ENCODE assay signal across 15 cellular contexts in genomic region chr19:49932041-49932451, GRCh38. TPM values are rescaled to one million over a fixed set of nuclear protein-coding genes. Genes with fewer than 3 reads are reported as not detected.
DNase-seq lines count a peak whose midpoint lies in the region; ATAC-seq, FAIRE-seq and TF ChIP-seq lines count a peak whose summit lies in the region.
"Had no signal": no experiment of that assay in that cellular context is flagged by ENCODE, and none has a peak within 500 bp of the region (broad histone marks: within the 10 kb centered on the region; RNA-seq: fewer than 3 reads in every experiment).

No MANE protein-coding gene starts in this region.

- H3K9me3 ChIP-seq in BLaER1 treated with 17β-estradiol and CSF1 and Interleukin-3, amounts not matched to agents 10 nM and 100 nM (replicated peaks in 1 of 11): no peaks in the 10 kb centered on the region; a peak in 1 of 22 replicates
- H3K9me3 ChIP-seq in keratinocyte (ENCODE audit: control insufficient read depth, low read depth, low read length) (no peaks in the 10 kb centered on the region), HAP-1 (no peaks in the 10 kb centered on the region), mucosa of descending colon (no peaks in the 10 kb centered on the region)
- H3K9me3 ChIP-seq: BE2C, left ventricle myocardium inferior, right atrium auricular region, upper lobe of right lung had no signal

- ATAC-seq in activated CD8-positive, alpha-beta T cell treated with anti-CD3 and anti-CD28 coated beads, Interleukin-2, amount 10 ng/mL, durations not matched to agents 7 days and 5 days: no peak
- no peak for ATAC-seq in mucosa of descending colon
- ATAC-seq: esophagus mucosa, upper lobe of right lung had no signal

- FAIRE-seq in GM12892 (lab: Jason Lieb, UNC): peak; percentile 21
- FAIRE-seq in keratinocyte (lab: Jason Lieb, UNC): no peak

- no peak for TF ChIP-seq POLR2A in GM12892 (IDR thresholded peaks at IDR 0.05; ENCODE audit: low read depth, low read length)

- H3K36me3 ChIP-seq in BLaER1 treated with 17β-estradiol and CSF1 and Interleukin-3, amounts not matched to agents 10 nM and 100 nM: peaks cover 34 to 46% (median 41%) of the 10 kb centered on the region in 11 experiments
- H3K36me3 ChIP-seq in keratinocyte (ENCODE audit: control insufficient read depth in 2 of 2, extremely low read depth in 1 of 2, insufficient read depth in 2 of 2, low read length in 2 of 2) (peaks cover 5 to 9% of the 10 kb centered on the region in 2 experiments), HAP-1 (replicated peaks) (peaks cover 10% of the 10 kb centered on the region), mucosa of descending colon (ENCODE audit: low read depth) (no peaks in the 10 kb centered on the region)

- peaks cover 40% of the 10 kb centered on the region for H3K36me3 Mint-ChIP-seq in activated CD8-positive, alpha-beta T cell treated with anti-CD3 and anti-CD28 coated beads, Interleukin-2, amount 10 ng/mL, durations not matched to agents 7 days and 5 days (ENCODE audit: low read depth)
- H3K36me3 Mint-ChIP-seq in endothelial cell (ENCODE audit: low read depth, unreplicated experiment): peaks cover 26% of the 10 kb centered on the region

- TF ChIP-seq CTCF in keratinocyte (optimal IDR thresholded peaks at IDR 0.05 in 1 of 3, IDR thresholded peaks at IDR 0.05 in 1 of 3, conservative IDR thresholded peaks at IDR 0.05 in 1 of 3; ENCODE audit: extremely low read depth in 1 of 3, insufficient read depth in 2 of 3, low read length in 3 of 3) (no peak), mucosa of descending colon (IDR thresholded peaks at IDR 0.05) (no peak), endothelial cell (IDR thresholded peaks at IDR 0.05; ENCODE audit: unreplicated experiment) (no peak)

- no peaks in the 10 kb centered on the region for H3K27me3 ChIP-seq in BLaER1 treated with 17β-estradiol and CSF1 and Interleukin-3, amounts not matched to agents 10 nM and 100 nM
- H3K27me3 ChIP-seq in keratinocyte (ENCODE audit: control insufficient read depth, extremely low read depth, insufficient read depth, low read length) (no peaks in the 10 kb centered on the region), HAP-1 (ENCODE audit: low read depth) (no peaks in the 10 kb centered on the region)
- H3K27me3 ChIP-seq: BE2C, right atrium auricular region, upper lobe of right lung had no signal

- peaks cover 34 to 53% (median 44%) of the 10 kb centered on the region in 10 experiments for H3K4me1 ChIP-seq in BLaER1 treated with 17β-estradiol and CSF1 and Interleukin-3, amounts not matched to agents 10 nM and 100 nM
- H3K4me1 ChIP-seq in keratinocyte (ENCODE audit: control insufficient read depth, extremely low read depth, insufficient read depth, low read length): peaks cover 21% of the 10 kb centered on the region
- peaks cover 15% of the 10 kb centered on the region; the same call in 1 of the 2 replicates for H3K4me1 ChIP-seq in HAP-1
- H3K4me1 ChIP-seq in mucosa of descending colon (ENCODE audit: low read depth): peaks cover 17% of the 10 kb centered on the region
- H3K4me1 ChIP-seq: BE2C had no signal

- dilution Hi-C loops in keratinocyte (cut with MboI; ENCODE audit: extremely low pct_ligation_motif_present, low sequenced_read_pairs): no loop called here

- peak overlapping the region; percentile 22 for H3K27ac Mint-ChIP-seq in activated CD8-positive, alpha-beta T cell treated with anti-CD3 and anti-CD28 coated beads, Interleukin-2, amount 10 ng/mL, durations not matched to agents 7 days and 5 days
- H3K27ac Mint-ChIP-seq in endothelial cell (ENCODE audit: unreplicated experiment): no peak overlapping the region

- H2AFZ ChIP-seq in keratinocyte (ENCODE audit: control insufficient read depth, low read length): no peak overlapping the region

- H3K79me2 ChIP-seq in keratinocyte (ENCODE audit: control insufficient read depth, insufficient read depth, low read length): peaks cover 21% of the 10 kb centered on the region

- H3K4me3 ChIP-seq in BLaER1 treated with 17β-estradiol and CSF1 and Interleukin-3, amounts not matched to agents 10 nM and 100 nM: 0 out of 20 replicates have a peak overlapping the region, but pooled peaks of 1 of the 10 experiments have one; percentile 32
- H3K4me3 ChIP-seq in keratinocyte (ENCODE audit: control insufficient read depth in 2 of 3, extremely low read depth in 1 of 3, insufficient read depth in 2 of 3, low read depth in 1 of 3, low read length in 3 of 3) (no peak overlapping the region), HAP-1 (no peak overlapping the region), mucosa of descending colon (no peak overlapping the region)
- H3K4me3 ChIP-seq: left ventricle myocardium inferior, right atrium auricular region, upper lobe of right lung had no signal

- H3K4me1 Mint-ChIP-seq in activated CD8-positive, alpha-beta T cell treated with anti-CD3 and anti-CD28 coated beads, Interleukin-2, amount 10 ng/mL, durations not matched to agents 7 days and 5 days (ENCODE audit: low read depth): peaks cover 56% of the 10 kb centered on the region
- H3K4me1 Mint-ChIP-seq in endothelial cell (ENCODE audit: unreplicated experiment): peaks cover 13% of the 10 kb centered on the region

- POLR2A ChIA-PET in activated CD8-positive, alpha-beta T cell treated with anti-CD3 and anti-CD28 coated beads, Interleukin-2, amount 10 ng/mL, durations not matched to agents 7 days and 5 days (lab: Charles Lee): no interaction called here

- no peak overlapping the region for H3K9ac ChIP-seq in BLaER1 treated with 17β-estradiol and CSF1 and Interleukin-3, amounts not matched to agents 10 nM and 100 nM
- no peak overlapping the region for H3K9ac ChIP-seq in keratinocyte (ENCODE audit: control insufficient read depth, extremely low read depth, insufficient read depth, low read length)

- intact Hi-C loops in mucosa of descending colon (cut with DNase I, micrococcal nuclease): loop anchor here in 1 of 2 donors (10.0 kb wide), 1 partner anchor 53 kb away; no protein-coding TSS in a partner anchor

- H3K9me3 Mint-ChIP-seq in activated CD8-positive, alpha-beta T cell treated with anti-CD3 and anti-CD28 coated beads, Interleukin-2, amount 10 ng/mL, durations not matched to agents 7 days and 5 days (ENCODE audit: insufficient read depth): no peaks in the 10 kb centered on the region
- no peaks in the 10 kb centered on the region for H3K9me3 Mint-ChIP-seq in endothelial cell (ENCODE audit: unreplicated experiment)

- H3K9me1 ChIP-seq in keratinocyte (ENCODE audit: control insufficient read depth, extremely low read depth, insufficient read depth, low read length): peaks cover under 1% of the 10 kb centered on the region

- peak overlapping the region; percentile 19 for H3K4me3 Mint-ChIP-seq in activated CD8-positive, alpha-beta T cell treated with anti-CD3 and anti-CD28 coated beads, Interleukin-2, amount 10 ng/mL, durations not matched to agents 7 days and 5 days
- no peak overlapping the region for H3K4me3 Mint-ChIP-seq in endothelial cell (ENCODE audit: unreplicated experiment)

- H3K27me3 Mint-ChIP-seq in activated CD8-positive, alpha-beta T cell treated with anti-CD3 and anti-CD28 coated beads, Interleukin-2, amount 10 ng/mL, durations not matched to agents 7 days and 5 days (ENCODE audit: low read depth): peaks cover 5% of the 10 kb centered on the region
- peaks cover 25% of the 10 kb centered on the region for H3K27me3 Mint-ChIP-seq in endothelial cell (ENCODE audit: unreplicated experiment)

- in situ Hi-C loops in HAP-1 (cut with MboI; ENCODE audit: low sequenced_read_pairs): no loop called here

- peak overlapping the region in 10 of 11 experiments; percentile 6 to 95 (median 84); a peak in 17 of 22 replicates for H3K4me2 ChIP-seq in BLaER1 treated with 17β-estradiol and CSF1 and Interleukin-3, amounts not matched to agents 10 nM and 100 nM
- H3K4me2 ChIP-seq in keratinocyte (ENCODE audit: control insufficient read depth, extremely low read depth, insufficient read depth, low read depth, low read length): no peak overlapping the region

- DNase-seq in GM12892 (ENCODE audit: insufficient read length): no peak
- no peak for DNase-seq in activated CD8-positive, alpha-beta T cell treated with anti-CD3 and anti-CD28 coated beads, Interleukin-2, amount 10 ng/mL, durations not matched to agents 7 days and 5 days
- peak; percentile 79 for DNase-seq in keratinocyte (ENCODE audit: low read depth, low spot score)
- no peak for DNase-seq in HAP-1 (ENCODE audit: low spot score in 2 of 2)
- DNase-seq in mucosa of descending colon: no peak
- DNase-seq in endothelial cell (ENCODE audit: low spot score): no peak
- DNase-seq in NCI-H2081 (lab: John Stamatoyannopoulos, UW): no peak
- DNase-seq: BE2C, left ventricle myocardium inferior, upper lobe of right lung had no signal

- H3K27ac ChIP-seq in BLaER1 treated with 17β-estradiol and CSF1 and Interleukin-3, amounts not matched to agents 10 nM and 100 nM: no peak overlapping the region
- H3K27ac ChIP-seq in keratinocyte (ENCODE audit: control insufficient read depth, insufficient read depth, low read length): peak overlapping the region; percentile 13
- H3K27ac ChIP-seq: left ventricle myocardium inferior, right atrium auricular region, upper lobe of right lung had no signal

- H4K20me1 ChIP-seq in BLaER1 treated with 17β-estradiol and CSF1 and Interleukin-3, amounts not matched to agents 10 nM and 100 nM: peaks cover 13 to 78% (median 47%) of the 10 kb centered on the region in 11 experiments; a peak in 21 of 22 replicates
- no peaks in the 10 kb centered on the region for H4K20me1 ChIP-seq in keratinocyte (ENCODE audit: control insufficient read depth, extremely low read depth, insufficient read depth, low read length)

- CTCF ChIA-PET in activated CD8-positive, alpha-beta T cell treated with anti-CD3 and anti-CD28 coated beads, Interleukin-2, amount 10 ng/mL, durations not matched to agents 7 days and 5 days (lab: Charles Lee): no interaction called here

RNA-seq across cellular contexts. Expression of gene NUP62, which starts 2.7 kb away (rescaled TPM):
- polyA plus RNA-seq in GM12892 (2012; ENCODE audit: missing spikeins): 40.0 TPM
- total RNA-seq in activated CD8-positive, alpha-beta T cell treated with anti-CD3 and anti-CD28 coated beads, Interleukin-2, amount 10 ng/mL, durations not matched to agents 7 days and 5 days: 100 to 1,000 TPM; 116 to 122 TPM
- 10.1 to 16.6 TPM (median 12.9 TPM) in 3 replicates for polyA plus RNA-seq in keratinocyte
- 14.5 TPM for polyA plus RNA-seq in keratinocyte (2011; ENCODE audit: low read depth)
- 10.1 and 17.1 TPM in 2 replicates for polyA plus RNA-seq in keratinocyte (2011; cell fraction: cytosol; rRNA removed)
- polyA plus RNA-seq in keratinocyte (2011; cell fraction: nucleus; rRNA removed): 22.4 and 28.4 TPM in 2 replicates
- polyA plus RNA-seq in keratinocyte (2012; ENCODE audit: low replicate concordance): 17.2 and 41.7 TPM in 2 replicates
- polyA minus RNA-seq in keratinocyte: 11.5 to 38.0 TPM (median 12.1 TPM) in 3 replicates
- polyA minus RNA-seq in keratinocyte (2011; cell fraction: cytosol; rRNA and poly(A)+ RNA removed): 12.5 TPM
- polyA minus RNA-seq in keratinocyte (2011; cell fraction: nucleus; rRNA and poly(A)+ RNA removed): 10.7 and 16.8 TPM in 2 replicates
- total RNA-seq in mucosa of descending colon: 10 to 100 TPM; 34.1 to 41.0 (median 40.9) TPM
- total RNA-seq in endothelial cell (ENCODE audit: unreplicated experiment): 60.9 TPM

RNA-seq across cellular contexts. Expression of gene ATF5, which starts 3.0 kb away (rescaled TPM):
- 175 TPM for polyA plus RNA-seq in GM12892 (2012; ENCODE audit: missing spikeins)
- total RNA-seq in activated CD8-positive, alpha-beta T cell treated with anti-CD3 and anti-CD28 coated beads, Interleukin-2, amount 10 ng/mL, durations not matched to agents 7 days and 5 days: 1 to 10 TPM; 7.1 to 9.3 TPM
- 4.6 to 9.3 TPM (median 6.0 TPM) in 3 replicates for polyA plus RNA-seq in keratinocyte
- 6.5 TPM for polyA plus RNA-seq in keratinocyte (2011; ENCODE audit: low read depth)
- polyA plus RNA-seq in keratinocyte (2011; cell fraction: cytosol; rRNA removed): 5.7 and 10.2 TPM in 2 replicates
- polyA plus RNA-seq in keratinocyte (2011; cell fraction: nucleus; rRNA removed): 10.3 and 10.6 TPM in 2 replicates
- polyA plus RNA-seq in keratinocyte (2012; ENCODE audit: low replicate concordance): 12.1 and 19.1 TPM in 2 replicates
- polyA minus RNA-seq in keratinocyte: 1.1 to 3.5 TPM (median 2.1 TPM) in 3 replicates
- 10.9 TPM for polyA minus RNA-seq in keratinocyte (2011; cell fraction: cytosol; rRNA and poly(A)+ RNA removed)
- polyA minus RNA-seq in keratinocyte (2011; cell fraction: nucleus; rRNA and poly(A)+ RNA removed): 1.6 and 1.8 TPM in 2 replicates
- total RNA-seq in mucosa of descending colon (10 to 100 TPM; 10.7 to 25.0 (median 16.1) TPM), endothelial cell (ENCODE audit: unreplicated experiment) (15.8 TPM)

RNA-seq across cellular contexts. Expression of gene SIGLEC11, which starts 28.9 kb away (rescaled TPM):
- polyA plus RNA-seq in GM12892 (2012; ENCODE audit: missing spikeins): not detected
- not detected for total RNA-seq in activated CD8-positive, alpha-beta T cell treated with anti-CD3 and anti-CD28 coated beads, Interleukin-2, amount 10 ng/mL, durations not matched to agents 7 days and 5 days
- not detected in 3 replicates for polyA plus RNA-seq in keratinocyte
- not detected for polyA plus RNA-seq in keratinocyte (2011; ENCODE audit: low read depth)
- polyA plus RNA-seq in keratinocyte (2011; cell fraction: cytosol; rRNA removed): not detected in 2 replicates
- not detected in 2 replicates for polyA plus RNA-seq in keratinocyte (2011; cell fraction: nucleus; rRNA removed)
- polyA plus RNA-seq in keratinocyte (2012; ENCODE audit: low replicate concordance): not detected in 2 replicates
- polyA minus RNA-seq in keratinocyte: not detected in 3 replicates
- not detected for polyA minus RNA-seq in keratinocyte (2011; cell fraction: cytosol; rRNA and poly(A)+ RNA removed)
- not detected in 2 replicates for polyA minus RNA-seq in keratinocyte (2011; cell fraction: nucleus; rRNA and poly(A)+ RNA removed)
- 1 to 10 TPM in 2 of 3 donors, under 1 TPM in 1; 0.49 to 2.0 (median 1.1) TPM for total RNA-seq in mucosa of descending colon
- total RNA-seq in endothelial cell (ENCODE audit: unreplicated experiment): not detected
- total RNA-seq: Daoy, esophagus mucosa had no signal
- polyA plus RNA-seq: neural cell had no signal

RNA-seq across cellular contexts. Expression of gene IL4I1, which starts 35.4 kb away (rescaled TPM):
- 75.8 TPM for polyA plus RNA-seq in GM12892 (2012; ENCODE audit: missing spikeins)
- 1 to 10 TPM; 1.2 to 1.6 TPM for total RNA-seq in activated CD8-positive, alpha-beta T cell treated with anti-CD3 and anti-CD28 coated beads, Interleukin-2, amount 10 ng/mL, durations not matched to agents 7 days and 5 days
- polyA plus RNA-seq in keratinocyte: 0.09 to 0.22 TPM (median 0.13 TPM) in 3 replicates
- polyA plus RNA-seq in keratinocyte (2011; ENCODE audit: low read depth): not detected
- not detected in 2 replicates for polyA plus RNA-seq in keratinocyte (2011; cell fraction: cytosol; rRNA removed)
- not detected in 2 replicates for polyA plus RNA-seq in keratinocyte (2011; cell fraction: nucleus; rRNA removed)
- 0.31 TPM in 1 of 2 replicates, not detected in the other for polyA plus RNA-seq in keratinocyte (2012; ENCODE audit: low replicate concordance)
- not detected in 3 replicates for polyA minus RNA-seq in keratinocyte
- not detected for polyA minus RNA-seq in keratinocyte (2011; cell fraction: cytosol; rRNA and poly(A)+ RNA removed)
- not detected in 2 replicates for polyA minus RNA-seq in keratinocyte (2011; cell fraction: nucleus; rRNA and poly(A)+ RNA removed)
- total RNA-seq in mucosa of descending colon (1 to 10 TPM; 1.2 to 1.7 (median 1.6) TPM), endothelial cell (ENCODE audit: unreplicated experiment) (0.90 TPM)
- total RNA-seq: esophagus mucosa, left ventricle myocardium inferior had no signal
- polyA plus RNA-seq: neural cell had no signal

RNA-seq across cellular contexts. Expression of gene TBC1D17, which starts 54.5 kb away (rescaled TPM):
- polyA plus RNA-seq in GM12892 (2012; ENCODE audit: missing spikeins): 31.9 TPM
- 10 to 100 TPM; 28.6 to 30.8 TPM for total RNA-seq in activated CD8-positive, alpha-beta T cell treated with anti-CD3 and anti-CD28 coated beads, Interleukin-2, amount 10 ng/mL, durations not matched to agents 7 days and 5 days
- polyA plus RNA-seq in keratinocyte: 9.0 to 25.6 TPM (median 9.4 TPM) in 3 replicates
- 5.1 TPM for polyA plus RNA-seq in keratinocyte (2011; ENCODE audit: low read depth)
- 15.5 and 20.2 TPM in 2 replicates for polyA plus RNA-seq in keratinocyte (2011; cell fraction: cytosol; rRNA removed)
- 19.6 and 29.7 TPM in 2 replicates for polyA plus RNA-seq in keratinocyte (2011; cell fraction: nucleus; rRNA removed)
- 22.6 and 24.6 TPM in 2 replicates for polyA plus RNA-seq in keratinocyte (2012; ENCODE audit: low replicate concordance)
- 9.2 to 31.4 TPM (median 11.6 TPM) in 3 replicates for polyA minus RNA-seq in keratinocyte
- polyA minus RNA-seq in keratinocyte (2011; cell fraction: cytosol; rRNA and poly(A)+ RNA removed): 19.8 TPM
- polyA minus RNA-seq in keratinocyte (2011; cell fraction: nucleus; rRNA and poly(A)+ RNA removed): 12.9 and 17.7 TPM in 2 replicates
- total RNA-seq in mucosa of descending colon (10 to 100 TPM; 33.7 to 55.7 (median 45.1) TPM), endothelial cell (ENCODE audit: unreplicated experiment) (36.8 TPM)
